6 cellular contexts compared by ENCODE assay signal in the genomic region with DNA sequence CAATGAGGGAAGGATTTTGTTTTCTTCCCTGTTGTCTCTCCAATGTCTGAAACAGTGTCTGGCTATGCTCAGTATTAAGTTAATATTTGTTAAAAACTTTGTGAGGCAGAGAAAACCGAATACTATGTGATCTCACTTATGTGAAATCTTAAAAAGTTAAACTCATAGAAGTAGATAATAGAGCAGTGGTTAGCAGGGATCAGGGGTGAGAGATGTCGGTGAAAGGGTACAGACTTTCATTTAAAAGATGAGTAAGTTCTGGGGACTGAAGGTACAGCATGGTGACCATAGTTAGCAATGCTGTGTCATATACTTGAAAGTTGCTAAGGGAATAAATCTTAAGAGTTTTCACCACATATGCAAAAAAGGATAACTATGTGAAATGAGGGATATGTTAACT.
"Had no signal": no experiment of that assay in that cellular context is flagged by ENCODE, and none has a peak within 500 bp of the region (broad histone marks: within the 10 kb centered on the region; RNA-seq: fewer than 3 reads in every experiment).

No MANE protein-coding gene starts in this region.

- FAIRE-seq: H1, H54, HTR-8/SVneo had no signal

- DNase-seq: H9, HCEC 1CT, IMR-90 had no signal
